ENCODE assay signal across 15 cellular contexts in genomic region chr7:665251-665650, GRCh38.
DNase-seq lines count a peak whose midpoint lies in the region; ATAC-seq and TF ChIP-seq lines count a peak whose summit lies in the region.
"Had no signal": no experiment of that assay in that cellular context is flagged by ENCODE, and none has a peak within 500 bp of the region (broad histone marks: within the 10 kb centered on the region; RNA-seq: fewer than 3 reads in every experiment).

No MANE protein-coding gene starts in this region.

- H3K27ac ChIP-seq in coronary artery, result peak overlapping the region; percentile 75 to 97
- H3K27ac ChIP-seq in adrenal gland, result peak overlapping the region in 2 of 5 donors; percentile 61 to 74

- no peaks in the 10 kb centered on the region for H3K27me3 ChIP-seq in adrenal gland

- H3K4me3 ChIP-seq in coronary artery, result peak overlapping the region; percentile 51
- no peak overlapping the region for H3K4me3 ChIP-seq in adrenal gland
- H3K4me3 ChIP-seq: GM12878 had no signal

- ATAC-seq in HG03108 (IDR thresholded peaks at IDR 0.05; ENCODE audit: unreplicated experiment) (no peak), HG03565 (IDR thresholded peaks at IDR 0.05; ENCODE audit: unreplicated experiment) (no peak)
- ATAC-seq: activated CD4-positive, CD25-positive, alpha-beta regulatory T cell treated with anti-CD3 and anti-CD28 coated beads, Interleukin-2, amount 50 U/mL, for 24 hours; GM12878 had no signal

- H3K9me3 ChIP-seq in adrenal gland (replicated peaks in 1 of 3), result no peaks in the 10 kb centered on the region

- TF ChIP-seq POLR2A in adrenal gland (IDR thresholded peaks at IDR 0.05), result no peak

- no peaks in the 10 kb centered on the region for H3K36me3 ChIP-seq in adrenal gland (replicated peaks in 1 of 2)

- intact Hi-C loops in adrenal gland (cut with DNase I), result no loop called here

- DNase-seq in HuH-7 (ENCODE audit: low spot score) (peak; percentile 72), coronary artery (ENCODE audit: low spot score) (no peak), iPS-NIHi7 (ENCODE audit: extremely low spot score) (peak; percentile 50), smooth muscle cell of the brain vasculature (ENCODE audit: low read depth, low spot score) (peak; percentile 37), GDM1 (lab: John Stamatoyannopoulos, UW) (no peak), adrenal gland (no peak)
- DNase-seq: activated gamma-delta T cell, COR-L47, Kasumi-1, NCI-H226, SHP77 treated with DMSO at 0.1 percent for 48 hours had no signal

- peaks cover 0 to 14% of the 10 kb centered on the region in 2 donors for H3K4me1 ChIP-seq in adrenal gland (replicated peaks in 1 of 2)

- WGBS in adrenal gland, 4 donors, result 62 to 81% (median 66%) methylated on average over 4 to 11 of the region's 11 CpGs

- TF ChIP-seq CTCF in coronary artery (IDR thresholded peaks at IDR 0.05) (no peak), adrenal gland (IDR thresholded peaks at IDR 0.05) (no peak)

Comparison
In these comparisons a context has a peak if more than half of its experiments do, and no peak if none do; other contexts are left out.
1. DNase-seq: peak in HuH-7 (single experiment), iPS-NIHi7 (single experiment) and smooth muscle cell of the brain vasculature (single experiment); none in coronary artery (single experiment), GDM1 (single experiment) and adrenal gland (0 of 7).